Comparison of ENCODE assay signal across 16 cellular contexts in the genomic region with DNA sequence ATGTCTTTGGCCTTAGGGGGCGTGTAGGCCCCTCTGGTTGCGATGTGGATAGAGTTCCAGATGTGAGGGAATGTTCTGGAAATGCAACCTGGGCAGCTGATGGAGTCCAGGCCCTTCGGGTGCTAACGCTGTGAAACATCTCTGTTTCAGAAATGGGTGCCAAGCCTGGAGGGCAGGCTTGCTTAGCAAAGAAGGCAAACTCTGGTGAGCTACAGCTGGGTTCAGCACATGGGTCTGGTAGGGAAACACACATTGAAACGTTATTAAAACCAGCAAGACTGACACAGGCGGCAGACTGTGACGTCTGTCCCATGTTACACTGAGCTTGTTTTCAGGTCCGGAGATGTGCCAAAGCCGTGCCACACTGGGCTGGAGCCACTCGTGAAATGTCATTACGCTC. TPM values are rescaled to one million over a fixed set of nuclear protein-coding genes. Genes with fewer than 3 reads are reported as not detected.
DNase-seq lines count a peak whose midpoint lies in the region; ATAC-seq lines count a peak whose summit lies in the region.
"Had no signal": no experiment of that assay in that cellular context is flagged by ENCODE, and none has a peak within 500 bp of the region (broad histone marks: within the 10 kb centered on the region; RNA-seq: fewer than 3 reads in every experiment).

No MANE protein-coding gene starts in this region.

- peak overlapping the region; percentile 84 for H3K27ac Mint-ChIP-seq in activated CD4-positive, alpha-beta T cell treated with anti-CD3 and anti-CD28 coated beads, Interleukin-2, amount 10 ng/mL, durations not matched to agents 7 days and 5 days
- no peak overlapping the region for H3K27ac Mint-ChIP-seq in activated naive CD4-positive, alpha-beta T cell treated with anti-CD3 and anti-CD28 coated beads, Interleukin-2, amount 50 U/mL, for 24 hours
- peak overlapping the region; percentile 78 to 95 (median 88) for H3K27ac Mint-ChIP-seq in naive thymus-derived CD8-positive, alpha-beta T cell
- H3K27ac Mint-ChIP-seq: endodermal cell; T-helper 2 cell treated with Interferon-gamma antibody and Interleukin-4, amounts not matched to agents 5 μg/mL and 100 μg/mL, for 36 hours had no signal

- DNase-seq in activated CD4-positive, alpha-beta T cell treated with anti-CD3 and anti-CD28 coated beads, Interleukin-2, amount 10 ng/mL, durations not matched to agents 7 days and 5 days: peak; percentile 15
- no peak for DNase-seq in activated CD4-positive, alpha-beta T cell treated with anti-CD3 and anti-CD28 coated beads, Interleukin-2, amount 50 U/mL, for 4 hours
- DNase-seq in naive thymus-derived CD8-positive, alpha-beta T cell: peak in 6 of 10 donors; percentile 13 to 47 (median 37)
- DNase-seq in AG08395 (ENCODE audit: low spot score) (no peak), NOMO-1 treated with DMSO at 0.1 percent for 48 hours (lab: John Stamatoyannopoulos, UW; ENCODE audit: unreplicated experiment) (no peak)

- peaks cover 52% of the 10 kb centered on the region for H3K4me1 Mint-ChIP-seq in activated CD4-positive, alpha-beta T cell treated with anti-CD3 and anti-CD28 coated beads, Interleukin-2, amount 10 ng/mL, durations not matched to agents 7 days and 5 days
- peaks cover 56% of the 10 kb centered on the region for H3K4me1 Mint-ChIP-seq in activated naive CD4-positive, alpha-beta T cell treated with anti-CD3 and anti-CD28 coated beads, Interleukin-2, amount 50 U/mL, for 24 hours
- H3K4me1 Mint-ChIP-seq in naive thymus-derived CD8-positive, alpha-beta T cell: peaks cover 25 to 57% (median 56%) of the 10 kb centered on the region in 4 donors

- no peak overlapping the region for H3K4me3 Mint-ChIP-seq in activated CD4-positive, alpha-beta T cell treated with anti-CD3 and anti-CD28 coated beads, Interleukin-2, amount 10 ng/mL, durations not matched to agents 7 days and 5 days
- peak overlapping the region; percentile 31 for H3K4me3 Mint-ChIP-seq in activated naive CD4-positive, alpha-beta T cell treated with anti-CD3 and anti-CD28 coated beads, Interleukin-2, amount 50 U/mL, for 24 hours
- H3K4me3 Mint-ChIP-seq in naive thymus-derived CD8-positive, alpha-beta T cell: peak overlapping the region in 8 of 10 donors; percentile 10 to 76 (median 58)
- H3K4me3 Mint-ChIP-seq: T-helper 2 cell treated with Interferon-gamma antibody and Interleukin-4, amounts not matched to agents 5 μg/mL and 100 μg/mL, for 36 hours had no signal

- POLR2A ChIA-PET in activated CD4-positive, alpha-beta T cell treated with anti-CD3 and anti-CD28 coated beads, Interleukin-2, amount 10 ng/mL, durations not matched to agents 7 days and 5 days (lab: Charles Lee): no interaction called here
- POLR2A ChIA-PET in naive thymus-derived CD8-positive, alpha-beta T cell (lab: Charles Lee): interaction anchor here (0.7 to 4.1 kb wide), 17 partner anchors 12 to 117 kb away, joined by 3 to 25 read pairs (median 4); partner anchors contain the start of gene RASA3

- peak; percentile 7 for ATAC-seq in HG03460 (IDR thresholded peaks at IDR 0.05; ENCODE audit: unreplicated experiment)
- peak; percentile 19 to 62 for ATAC-seq in naive thymus-derived CD8-positive, alpha-beta T cell
- no peak for ATAC-seq in GM18867 (IDR thresholded peaks at IDR 0.05; ENCODE audit: unreplicated experiment)

- H3K9me3 Mint-ChIP-seq in activated CD4-positive, alpha-beta T cell treated with anti-CD3 and anti-CD28 coated beads, Interleukin-2, amount 10 ng/mL, durations not matched to agents 7 days and 5 days: no peaks in the 10 kb centered on the region
- no peaks in the 10 kb centered on the region for H3K9me3 Mint-ChIP-seq in activated naive CD4-positive, alpha-beta T cell treated with anti-CD3 and anti-CD28 coated beads, Interleukin-2, amount 50 U/mL, for 24 hours
- no peaks in the 10 kb centered on the region for H3K9me3 Mint-ChIP-seq in naive thymus-derived CD8-positive, alpha-beta T cell
- H3K9me3 Mint-ChIP-seq: activated CD4-positive, alpha-beta memory T cell treated with anti-CD3 and anti-CD28 coated beads for 36 hours; neural crest cell; T-helper 2 cell treated with Interferon-gamma antibody and Interleukin-4, amounts not matched to agents 5 μg/mL and 100 μg/mL, for 36 hours had no signal

- peaks cover 6% of the 10 kb centered on the region for H3K27me3 Mint-ChIP-seq in activated CD4-positive, alpha-beta T cell treated with anti-CD3 and anti-CD28 coated beads, Interleukin-2, amount 10 ng/mL, durations not matched to agents 7 days and 5 days
- H3K27me3 Mint-ChIP-seq in activated naive CD4-positive, alpha-beta T cell treated with anti-CD3 and anti-CD28 coated beads, Interleukin-2, amount 50 U/mL, for 24 hours: no peaks in the 10 kb centered on the region
- H3K27me3 Mint-ChIP-seq in naive thymus-derived CD8-positive, alpha-beta T cell: peaks cover 0 to 7% (median 2%) of the 10 kb centered on the region in 5 donors

- CTCF ChIA-PET in activated CD4-positive, alpha-beta T cell treated with anti-CD3 and anti-CD28 coated beads, Interleukin-2, amount 10 ng/mL, durations not matched to agents 7 days and 5 days (lab: Charles Lee): interaction anchor here (0.6 to 1.1 kb wide), 4 partner anchors 57 to 407 kb away, joined by 3 read pairs; no protein-coding TSS in a partner anchor

- H3K36me3 Mint-ChIP-seq in activated CD4-positive, alpha-beta T cell treated with anti-CD3 and anti-CD28 coated beads, Interleukin-2, amount 10 ng/mL, durations not matched to agents 7 days and 5 days (ENCODE audit: low read depth): no peaks in the 10 kb centered on the region
- no peaks in the 10 kb centered on the region for H3K36me3 Mint-ChIP-seq in activated naive CD4-positive, alpha-beta T cell treated with anti-CD3 and anti-CD28 coated beads, Interleukin-2, amount 50 U/mL, for 24 hours
- H3K36me3 Mint-ChIP-seq in naive thymus-derived CD8-positive, alpha-beta T cell: no peaks in the 10 kb centered on the region
- H3K36me3 Mint-ChIP-seq: activated CD4-positive, alpha-beta memory T cell treated with anti-CD3 and anti-CD28 coated beads for 36 hours had no signal

RNA-seq across cellular contexts. Expression of gene CDC16, which starts 8.6 kb away (rescaled TPM):
- 10 to 100 TPM; 81.6 to 85.4 TPM for total RNA-seq in activated CD4-positive, alpha-beta T cell treated with anti-CD3 and anti-CD28 coated beads, Interleukin-2, amount 10 ng/mL, durations not matched to agents 7 days and 5 days
- total RNA-seq in naive thymus-derived CD8-positive, alpha-beta T cell: 100 to 1,000 TPM; 134 to 143 TPM
- polyA plus RNA-seq in naive thymus-derived CD8-positive, alpha-beta T cell: 10 to 100 TPM; 12.9 to 19.6 (median 15.4) TPM

RNA-seq across cellular contexts. Expression of gene CFAP97D2, which starts 47.0 kb away (rescaled TPM):
- not detected for total RNA-seq in activated CD4-positive, alpha-beta T cell treated with anti-CD3 and anti-CD28 coated beads, Interleukin-2, amount 10 ng/mL, durations not matched to agents 7 days and 5 days
- 1 to 10 TPM; 1.5 to 2.0 TPM for total RNA-seq in naive thymus-derived CD8-positive, alpha-beta T cell
- 1 to 10 TPM; 2.6 to 4.8 (median 3.7) TPM for polyA plus RNA-seq in naive thymus-derived CD8-positive, alpha-beta T cell
- total RNA-seq: activated CD4-positive, alpha-beta memory T cell treated with anti-CD3 and anti-CD28 coated beads for 36 hours; endodermal cell; foreskin keratinocyte; liver; neural crest cell; right cardiac atrium had no signal
- polyA plus RNA-seq: A549, foreskin keratinocyte, liver, right cardiac atrium had no signal

RNA-seq across cellular contexts. Expression of gene UPF3A, which starts 55.3 kb away (rescaled TPM):
- 10 to 100 TPM; 55.1 to 62.1 TPM for total RNA-seq in activated CD4-positive, alpha-beta T cell treated with anti-CD3 and anti-CD28 coated beads, Interleukin-2, amount 10 ng/mL, durations not matched to agents 7 days and 5 days
- 100 to 1,000 TPM; 106 to 111 TPM for total RNA-seq in naive thymus-derived CD8-positive, alpha-beta T cell
- polyA plus RNA-seq in naive thymus-derived CD8-positive, alpha-beta T cell: 10 to 100 TPM; 17.7 to 35.4 (median 20.9) TPM

Comparison
In these comparisons a context has a peak if more than half of its experiments do, and no peak if none do; other contexts are left out.
1. DNase-seq: peak in activated CD4-positive, alpha-beta T cell treated with anti-CD3 and anti-CD28 coated beads, Interleukin-2, amount 10 ng/mL, durations not matched to agents 7 days and 5 days (single experiment) and naive thymus-derived CD8-positive, alpha-beta T cell (6 of 10); none in activated CD4-positive, alpha-beta T cell treated with anti-CD3 and anti-CD28 coated beads, Interleukin-2, amount 50 U/mL, for 4 hours (0 of 2), AG08395 (single experiment) and NOMO-1 treated with DMSO at 0.1 percent for 48 hours (single experiment).